Comparison of ENCODE assay signal across 3 cellular contexts in the genomic region with DNA sequence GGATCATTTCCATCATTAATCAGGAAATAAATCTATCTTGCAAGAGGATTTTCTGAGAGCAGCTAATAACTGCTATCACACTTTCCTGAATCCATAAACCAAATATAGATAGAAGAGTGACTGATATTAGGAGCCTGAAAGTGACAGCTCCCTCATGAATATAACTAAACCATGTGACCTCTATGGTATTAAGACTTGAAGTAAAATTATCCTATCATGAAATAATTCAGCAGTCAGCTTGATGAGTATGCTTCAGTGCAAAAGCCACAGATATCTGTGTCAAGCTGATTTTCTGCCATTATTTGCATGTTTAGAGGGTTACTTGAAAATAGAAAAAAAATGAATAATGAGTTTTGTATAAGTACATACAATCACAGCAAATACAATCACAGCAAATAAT.
"Had no signal": no experiment of that assay in that cellular context is flagged by ENCODE, and none has a peak within 500 bp of the region (broad histone marks: within the 10 kb centered on the region; RNA-seq: fewer than 3 reads in every experiment).

No MANE protein-coding gene starts in this region.

- H3K4me3 ChIP-seq: GM12878 had no signal

- DNase-seq: GDM1, GF-D8 had no signal

- ATAC-seq: GM12878 had no signal
